Comparison of ENCODE assay signal across 1 cellular context in the genomic region with DNA sequence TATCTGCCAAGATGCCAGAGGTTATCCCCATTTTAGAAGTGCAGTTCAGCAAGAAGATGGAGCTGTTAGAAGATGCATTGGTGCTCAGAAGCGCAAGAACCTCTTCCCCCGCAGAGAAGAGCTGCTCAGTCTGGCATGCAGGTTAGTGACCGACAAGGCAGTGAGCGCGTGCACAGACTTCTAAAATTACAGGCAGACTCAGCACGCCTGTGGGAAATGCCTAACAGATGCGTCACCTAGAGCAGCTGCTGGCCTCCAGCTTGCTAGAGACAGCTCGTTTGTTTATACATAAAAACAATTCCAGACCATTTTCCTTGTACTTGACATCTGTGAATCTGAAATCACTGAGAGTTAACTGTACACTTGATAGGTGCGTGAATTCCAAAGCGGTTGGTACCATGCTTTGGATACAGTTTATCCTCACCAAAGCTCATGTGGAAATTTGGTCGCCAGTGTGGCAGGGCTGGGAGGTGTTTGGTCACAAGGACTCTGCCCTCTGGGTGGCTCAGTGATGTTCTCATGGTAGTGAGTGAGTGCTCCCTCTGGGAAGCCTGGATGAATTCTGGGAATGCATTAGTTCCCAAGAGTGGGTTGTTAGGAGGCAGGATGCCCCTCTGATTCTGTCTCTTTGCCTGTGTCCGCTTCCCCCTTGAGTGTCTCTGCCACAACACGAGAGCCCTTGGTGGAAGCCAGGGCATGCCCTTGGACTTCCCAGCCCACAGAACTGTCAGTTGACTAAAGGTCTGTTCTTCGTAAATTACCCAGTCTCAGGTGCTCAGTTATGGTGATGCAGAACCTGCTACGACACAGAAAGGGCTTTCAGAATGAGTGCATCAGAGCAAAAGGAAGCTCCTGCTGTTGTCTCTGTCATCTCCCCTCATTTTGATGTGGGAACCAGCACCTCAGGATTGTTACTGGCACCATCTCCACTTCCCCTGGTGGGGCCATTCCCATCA.
TF ChIP-seq lines count a peak whose summit lies in the region.

No MANE protein-coding gene starts in this region.

TF ChIP-seq in SK-N-SH, 30 proteins besides CTCF, POLR2A, EP300 and RAD21 (continued from another document):
- TF ChIP-seq, protein P1, sequence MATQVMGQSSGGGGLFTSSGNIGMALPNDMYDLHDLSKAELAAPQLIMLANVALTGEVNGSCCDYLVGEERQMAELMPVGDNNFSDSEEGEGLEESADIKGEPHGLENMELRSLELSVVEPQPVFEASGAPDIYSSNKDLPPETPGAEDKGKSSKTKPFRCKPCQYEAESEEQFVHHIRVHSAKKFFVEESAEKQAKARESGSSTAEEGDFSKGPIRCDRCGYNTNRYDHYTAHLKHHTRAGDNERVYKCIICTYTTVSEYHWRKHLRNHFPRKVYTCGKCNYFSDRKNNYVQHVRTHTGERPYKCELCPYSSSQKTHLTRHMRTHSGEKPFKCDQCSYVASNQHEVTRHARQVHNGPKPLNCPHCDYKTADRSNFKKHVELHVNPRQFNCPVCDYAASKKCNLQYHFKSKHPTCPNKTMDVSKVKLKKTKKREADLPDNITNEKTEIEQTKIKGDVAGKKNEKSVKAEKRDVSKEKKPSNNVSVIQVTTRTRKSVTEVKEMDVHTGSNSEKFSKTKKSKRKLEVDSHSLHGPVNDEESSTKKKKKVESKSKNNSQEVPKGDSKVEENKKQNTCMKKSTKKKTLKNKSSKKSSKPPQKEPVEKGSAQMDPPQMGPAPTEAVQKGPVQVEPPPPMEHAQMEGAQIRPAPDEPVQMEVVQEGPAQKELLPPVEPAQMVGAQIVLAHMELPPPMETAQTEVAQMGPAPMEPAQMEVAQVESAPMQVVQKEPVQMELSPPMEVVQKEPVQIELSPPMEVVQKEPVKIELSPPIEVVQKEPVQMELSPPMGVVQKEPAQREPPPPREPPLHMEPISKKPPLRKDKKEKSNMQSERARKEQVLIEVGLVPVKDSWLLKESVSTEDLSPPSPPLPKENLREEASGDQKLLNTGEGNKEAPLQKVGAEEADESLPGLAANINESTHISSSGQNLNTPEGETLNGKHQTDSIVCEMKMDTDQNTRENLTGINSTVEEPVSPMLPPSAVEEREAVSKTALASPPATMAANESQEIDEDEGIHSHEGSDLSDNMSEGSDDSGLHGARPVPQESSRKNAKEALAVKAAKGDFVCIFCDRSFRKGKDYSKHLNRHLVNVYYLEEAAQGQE (IDR thresholded peaks at IDR 0.05; ENCODE audit: low read depth, low read length): no peak
- TF ChIP-seq GABPA (IDR thresholded peaks at IDR 0.05; ENCODE audit: low read depth) (no peak), PBX3 (IDR thresholded peaks at IDR 0.05) (peak; percentile 63), FOSL2 (IDR thresholded peaks at IDR 0.05; ENCODE audit: borderline replicate concordance, low read depth) (peak; percentile 90), POLR2AphosphoS5 (IDR thresholded peaks at IDR 0.05; ENCODE audit: low read depth, low read length) (peak; percentile 30; the same call in 1 of the 2 replicates)
